10 cellular contexts compared by ENCODE assay signal in the genomic region with DNA sequence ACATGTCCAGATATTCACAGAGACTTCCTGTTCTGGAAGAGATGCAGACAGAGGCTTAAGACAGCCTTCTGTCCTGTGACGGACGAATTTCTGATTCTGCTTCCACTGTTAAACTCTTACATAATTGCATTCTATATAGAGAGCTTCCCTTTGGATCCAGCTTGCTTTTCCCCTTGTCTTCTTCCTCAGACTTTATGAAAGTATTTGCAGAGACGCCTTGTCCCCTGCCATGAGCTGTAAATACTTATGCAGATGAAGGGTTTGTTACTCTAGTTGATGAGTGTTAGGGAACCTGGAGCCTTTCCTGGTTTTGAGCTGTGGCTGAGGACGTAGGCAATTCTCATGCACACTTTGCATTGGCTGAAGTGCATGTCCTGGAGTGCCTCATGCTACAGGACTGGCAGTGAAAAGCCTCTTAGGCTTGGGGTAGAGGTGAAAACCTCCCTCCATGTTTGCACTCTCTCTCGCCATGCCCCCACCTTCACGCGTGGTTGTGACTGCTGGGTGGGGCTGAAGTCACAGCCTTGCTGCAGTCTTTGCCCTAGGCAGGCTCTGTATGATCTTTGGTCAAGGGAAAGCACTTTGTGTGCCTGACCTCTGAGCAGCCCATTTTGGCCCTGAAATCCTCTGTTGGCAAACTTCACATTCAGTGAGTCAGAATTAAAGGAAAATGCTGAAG.
DNase-seq lines count a peak whose midpoint lies in the region; ATAC-seq and TF ChIP-seq lines count a peak whose summit lies in the region.
"Had no signal": no experiment of that assay in that cellular context is flagged by ENCODE, and none has a peak within 500 bp of the region (broad histone marks: within the 10 kb centered on the region; RNA-seq: fewer than 3 reads in every experiment).

No MANE protein-coding gene starts in this region.

- no peak overlapping the region for H3K14ac ChIP-seq in neuronal stem cell (ENCODE audit: low read length)

- TF ChIP-seq POLR2A in heart left ventricle (IDR thresholded peaks at IDR 0.05) = no peak

- no peak overlapping the region for H4K91ac ChIP-seq in neuronal stem cell (ENCODE audit: low read depth, low read length, poor library complexity)

- no peak overlapping the region for H2AFZ ChIP-seq in neuronal stem cell (ENCODE audit: low read length)

- peak overlapping the region; percentile 31 for H3K27ac ChIP-seq in angular gyrus (ENCODE audit: low read depth, low read length)
- peak overlapping the region; percentile 74 to 93 (median 84) for H3K27ac ChIP-seq in heart left ventricle
- no peak overlapping the region for H3K27ac ChIP-seq in neuronal stem cell (replicated peaks; ENCODE audit: low read length)
- H3K27ac ChIP-seq: A549 had no signal

- POLR2A ChIA-PET in HEK293T (lab: Yijun Ruan, JAX) = no interaction called here

- H3K79me1 ChIP-seq in neuronal stem cell (ENCODE audit: low read depth, low read length) = peaks cover 3% of the 10 kb centered on the region

- DNase-seq in AG08395 (ENCODE audit: low spot score) = peak; percentile 48
- peak; percentile 38 to 74 (median 71) for DNase-seq in heart left ventricle
- DNase-seq in neuronal stem cell (ENCODE audit: low spot score) = no peak
- DNase-seq in HEK293T (ENCODE audit: extremely low spot score) = no peak
- DNase-seq in stimulated activated naive CD4-positive, alpha-beta T cell treated with Interleukin-2 at 50 U/mL for 16 hours (lab: John Stamatoyannopoulos, UW) = no peak
- DNase-seq in NCI-H1436 (lab: John Stamatoyannopoulos, UW) = no peak
- DNase-seq: activated CD4-positive, alpha-beta T cell treated with anti-CD3 and anti-CD28 coated beads for 48 hours had no signal

- no peak overlapping the region for H3K4ac ChIP-seq in neuronal stem cell (ENCODE audit: low read length)

- no peak overlapping the region for H2BK15ac ChIP-seq in neuronal stem cell (ENCODE audit: low read length)

- CTCF ChIA-PET in HEK293T (lab: Yijun Ruan, JAX) = no interaction called here

- H3K36me3 ChIP-seq in heart left ventricle (no peaks in the 10 kb centered on the region), neuronal stem cell (replicated peaks in 1 of 2; ENCODE audit: control insufficient read depth in 2 of 2, insufficient read depth in 2 of 2, low read length in 2 of 2) (no peaks in the 10 kb centered on the region)

- H3K9me3 ChIP-seq in heart left ventricle (no peaks in the 10 kb centered on the region), neuronal stem cell (replicated peaks in 1 of 2; ENCODE audit: control insufficient read depth in 2 of 2, insufficient read depth in 1 of 2, low read depth in 1 of 2, low read length in 2 of 2) (no peaks in the 10 kb centered on the region)
- H3K9me3 ChIP-seq: A549 had no signal

- 2 to 13% (median 8%) methylated on average over 7 of the region's 7 CpGs for WGBS in heart left ventricle, 4 donors
- no CpG with 5 or more reads among the region's 7 CpGs for WGBS in neuronal stem cell (ENCODE audit: extremely low coverage in 2 of 2, insufficient read length in 2 of 2, insufficient replicate concordance in 1 of 2), 2 donors

- no peak overlapping the region for H2BK12ac ChIP-seq in neuronal stem cell (ENCODE audit: low read length)

- H3K4me1 ChIP-seq in heart left ventricle = peaks cover 16 to 67% (median 47%) of the 10 kb centered on the region in 12 donors
- H3K4me1 ChIP-seq in neuronal stem cell (ENCODE audit: control insufficient read depth in 2 of 2, insufficient read depth in 1 of 2, low read depth in 1 of 2, low read length in 2 of 2) = peaks cover 3 to 6% of the 10 kb centered on the region in 2 donors
- H3K4me1 ChIP-seq: A549 had no signal

- H3K23ac ChIP-seq in neuronal stem cell (ENCODE audit: low read depth, low read length, poor library complexity) = no peak overlapping the region

- no peak overlapping the region for H2AK5ac ChIP-seq in neuronal stem cell (ENCODE audit: low read depth, low read length)

- peak overlapping the region; percentile 70 for H3K18ac ChIP-seq in neuronal stem cell (ENCODE audit: low read length)

- no peak overlapping the region for H2BK120ac ChIP-seq in neuronal stem cell (ENCODE audit: low read depth, low read length)

- H2BK5ac ChIP-seq in neuronal stem cell (ENCODE audit: low read length) = no peak overlapping the region

- no peak for TF ChIP-seq CTCF in heart left ventricle (IDR thresholded peaks at IDR 0.05)

- no peaks in the 10 kb centered on the region for H3K27me3 ChIP-seq in heart left ventricle
- no peaks in the 10 kb centered on the region for H3K27me3 ChIP-seq in neuronal stem cell (ENCODE audit: control insufficient read depth in 3 of 3, insufficient read depth in 3 of 3, low read depth in 1 of 3, low read length in 3 of 3)

- ATAC-seq in heart left ventricle = peak; percentile 74 to 92 (median 86)
- no peak for ATAC-seq in HG03354 (IDR thresholded peaks at IDR 0.05; ENCODE audit: poor library complexity, severe bottlenecking, unreplicated experiment)
- ATAC-seq: A549 had no signal

- H4K8ac ChIP-seq in neuronal stem cell (ENCODE audit: low read depth, low read length) = no peak overlapping the region

- intact Hi-C loops in heart left ventricle (cut with DNase I) = loop anchor here in 6 of 10 donors (2.0 to 10.0 kb wide), 6 partner anchors 36 to 287 kb away; a partner anchor contains a TSS

- H3K4me3 ChIP-seq in heart left ventricle (peak overlapping the region in 8 of 12 donors; percentile 6 to 26 (median 12)), neuronal stem cell (ENCODE audit: low read length in 2 of 2) (no peak overlapping the region)
- H3K4me3 ChIP-seq: A549 had no signal

- no peak overlapping the region for H3K4me2 ChIP-seq in neuronal stem cell (ENCODE audit: insufficient read depth, low read length, poor library complexity, severe bottlenecking)
- H3K4me2 ChIP-seq: A549 had no signal

- no peak overlapping the region for H3K9ac ChIP-seq in neuronal stem cell (ENCODE audit: low read depth, low read length, poor library complexity)

TF ChIP-seq in HEK293T, 16 proteins besides CTCF, POLR2A, EP300 and RAD21:
- no peak for TF ChIP-seq FOXA1 (IDR thresholded peaks at IDR 0.05)
- TF ChIP-seq NFRKB (IDR thresholded peaks at IDR 0.05) = no peak
- TF ChIP-seq TARDBP (IDR thresholded peaks at IDR 0.05) = no peak
- no peak for TF ChIP-seq CTBP1 (IDR thresholded peaks at IDR 0.05; ENCODE audit: borderline replicate concordance)
- no peak for TF ChIP-seq L3MBTL2 (conservative IDR thresholded peaks at IDR 0.05)
- TF ChIP-seq, protein P1, sequence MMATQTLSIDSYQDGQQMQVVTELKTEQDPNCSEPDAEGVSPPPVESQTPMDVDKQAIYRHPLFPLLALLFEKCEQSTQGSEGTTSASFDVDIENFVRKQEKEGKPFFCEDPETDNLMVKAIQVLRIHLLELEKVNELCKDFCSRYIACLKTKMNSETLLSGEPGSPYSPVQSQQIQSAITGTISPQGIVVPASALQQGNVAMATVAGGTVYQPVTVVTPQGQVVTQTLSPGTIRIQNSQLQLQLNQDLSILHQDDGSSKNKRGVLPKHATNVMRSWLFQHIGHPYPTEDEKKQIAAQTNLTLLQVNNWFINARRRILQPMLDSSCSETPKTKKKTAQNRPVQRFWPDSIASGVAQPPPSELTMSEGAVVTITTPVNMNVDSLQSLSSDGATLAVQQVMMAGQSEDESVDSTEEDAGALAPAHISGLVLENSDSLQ (IDR thresholded peaks at IDR 0.05) = no peak
- no peak for TF ChIP-seq LEF1 (IDR thresholded peaks at IDR 0.05; ENCODE audit: borderline replicate concordance)
- no peak for TF ChIP-seq ARNT (IDR thresholded peaks at IDR 0.05)
- TF ChIP-seq FOXM1 (IDR thresholded peaks at IDR 0.05; ENCODE audit: borderline replicate concordance) = no peak
- TF ChIP-seq ELF4 (IDR thresholded peaks at IDR 0.05) = no peak

Comparison
In these comparisons a context has a peak if more than half of its experiments do, and no peak if none do; other contexts are left out.
1. DNase-seq: peak in AG08395 (single experiment) and heart left ventricle (5 of 5); none in neuronal stem cell (single experiment), HEK293T (single experiment), stimulated activated naive CD4-positive, alpha-beta T cell treated with Interleukin-2 at 50 U/mL for 16 hours (single experiment) and NCI-H1436 (single experiment).
2. H3K4me3 ChIP-seq: peak in heart left ventricle (8 of 12); none in neuronal stem cell (0 of 2).